In genomic region chr12:12338528-12339168, GRCh38 we compare ENCODE assay signal across 15 cellular contexts. TPM values are rescaled to one million over a fixed set of nuclear protein-coding genes. Genes with fewer than 3 reads are reported as not detected.
DNase-seq lines count a peak whose midpoint lies in the region; ATAC-seq and TF ChIP-seq lines count a peak whose summit lies in the region.
"Had no signal": no experiment of that assay in that cellular context is flagged by ENCODE, and none has a peak within 500 bp of the region (broad histone marks: within the 10 kb centered on the region; RNA-seq: fewer than 3 reads in every experiment).

No MANE protein-coding gene starts in this region.

- no peak overlapping the region for H3K4me3 ChIP-seq in RWPE2 (ENCODE audit: severe bottlenecking)
- H3K4me3 ChIP-seq in spleen: peak overlapping the region in 1 of 8 donors; percentile 37
- no peak overlapping the region for H3K4me3 ChIP-seq in right lobe of liver
- H3K4me3 ChIP-seq: GM12878, smooth muscle cell had no signal

- intact Hi-C loops in spleen (cut with DNase I; ENCODE audit: low total_unique reads) (no loop called here), right lobe of liver (cut with DNase I) (loop anchor here (10.0 kb wide), 2 partner anchors 254 to 264 kb away; partner anchors contain the start of gene BCL2L14 (in 1 of the 2))

- no peak for ATAC-seq in RWPE2 (ENCODE audit: low read depth)
- no peak for ATAC-seq in right lobe of liver
- ATAC-seq: activated T-cell treated with anti-CD3 and anti-CD28 coated beads, Interleukin-2, amount 50 U/mL, for 72 hours; GM12878 had no signal

- peaks cover 19% of the 10 kb centered on the region for H3K4me1 Mint-ChIP-seq in T-helper 2 cell treated with Interferon-gamma antibody and Interleukin-4, amounts not matched to agents 5 μg/mL and 100 μg/mL, for 36 hours (ENCODE audit: low read depth)

- TF ChIP-seq CTCF in RWPE2 (IDR thresholded peaks at IDR 0.05; ENCODE audit: poor library complexity, severe bottlenecking) (no peak), spleen (IDR thresholded peaks at IDR 0.05 in 8 of 11, conservative IDR thresholded peaks at IDR 0.05 in 3 of 11) (no peak), right lobe of liver (IDR thresholded peaks at IDR 0.05) (no peak)

- H3K36me3 Mint-ChIP-seq in T-helper 2 cell treated with Interferon-gamma antibody and Interleukin-4, amounts not matched to agents 5 μg/mL and 100 μg/mL, for 36 hours (ENCODE audit: low read depth): no peaks in the 10 kb centered on the region

- DNase-seq in T-helper 2 cell treated with Interferon-gamma antibody and Interleukin-4, amounts not matched to agents 5 μg/mL and 100 μg/mL, for 36 hours (ENCODE audit: low spot score): no peak
- no peak for DNase-seq in T-helper 2 cell
- DNase-seq in RWPE2 (ENCODE audit: low spot score): no peak
- DNase-seq in fibroblast of gingiva (ENCODE audit: low read depth): peak; percentile 31
- DNase-seq in spleen: peak; percentile 54
- no peak for DNase-seq in right lobe of liver
- no peak for DNase-seq in SHP77 treated with DMSO at 0.1 percent for 48 hours (lab: John Stamatoyannopoulos, UW)
- DNase-seq in NCI-H2029 (lab: John Stamatoyannopoulos, UW): no peak
- DNase-seq: ACHN; activated CD4-positive, CD25-positive, alpha-beta regulatory T cell treated with anti-CD3 and anti-CD28 coated beads, Interleukin-2, amount 50 U/mL, for 72 hours; activated T-cell treated with anti-CD3 and anti-CD28 coated beads, Interleukin-2, amount 50 U/mL, for 72 hours; caudate nucleus; NCI-H1436 had no signal

- H3K27me3 ChIP-seq in RWPE2 (ENCODE audit: insufficient read depth, poor library complexity, severe bottlenecking) (no peaks in the 10 kb centered on the region), spleen (replicated peaks in 1 of 7) (no peaks in the 10 kb centered on the region), right lobe of liver (no peaks in the 10 kb centered on the region)

- peaks cover 4% of the 10 kb centered on the region for H3K27me3 Mint-ChIP-seq in T-helper 2 cell treated with Interferon-gamma antibody and Interleukin-4, amounts not matched to agents 5 μg/mL and 100 μg/mL, for 36 hours (ENCODE audit: low read depth)

- H3K27ac ChIP-seq in RWPE2 (ENCODE audit: poor library complexity, severe bottlenecking) (peak overlapping the region; percentile 66), spleen (peak overlapping the region in 7 of 8 donors; percentile 27 to 86 (median 75)), right lobe of liver (peak overlapping the region in 1 of 3 donors; percentile 4)

- H3K4me3 Mint-ChIP-seq in T-helper 2 cell treated with Interferon-gamma antibody and Interleukin-4, amounts not matched to agents 5 μg/mL and 100 μg/mL, for 36 hours: peak overlapping the region; percentile 20
- H3K4me3 Mint-ChIP-seq: activated T-cell treated with anti-CD3 and anti-CD28 coated beads, Interleukin-2, amount 50 U/mL, for 72 hours had no signal

- 54 to 74% (median 57%) methylated on average over 8 of the region's 8 CpGs for WGBS in spleen, 5 donors
- 61% methylated on average over 6 of the region's 8 CpGs for WGBS in right lobe of liver (ENCODE audit: insufficient coverage, low coverage, low lambda C conversion rate, missing lambda C conversion rate)

- H3K9me3 ChIP-seq in RWPE2 (ENCODE audit: severe bottlenecking) (no peaks in the 10 kb centered on the region), spleen (no peaks in the 10 kb centered on the region), right lobe of liver (no peaks in the 10 kb centered on the region)

- H3K4me1 ChIP-seq in RWPE2 (ENCODE audit: insufficient read depth, poor library complexity, severe bottlenecking): peaks cover 12% of the 10 kb centered on the region
- H3K4me1 ChIP-seq in spleen: peaks cover 4 to 20% (median 8%) of the 10 kb centered on the region in 6 donors
- H3K4me1 ChIP-seq in right lobe of liver: peaks cover 0 to 23% (median 2%) of the 10 kb centered on the region in 4 donors

- H3K36me3 ChIP-seq in RWPE2 (ENCODE audit: low read depth): no peaks in the 10 kb centered on the region
- H3K36me3 ChIP-seq in spleen: peaks cover 0 to 51% (median 2%) of the 10 kb centered on the region in 6 donors
- H3K36me3 ChIP-seq in right lobe of liver: no peaks in the 10 kb centered on the region

- H3K27ac Mint-ChIP-seq in T-helper 2 cell treated with Interferon-gamma antibody and Interleukin-4, amounts not matched to agents 5 μg/mL and 100 μg/mL, for 36 hours: no peak overlapping the region
- H3K27ac Mint-ChIP-seq: activated T-cell treated with anti-CD3 and anti-CD28 coated beads, Interleukin-2, amount 50 U/mL, for 72 hours had no signal

- H3K9me3 Mint-ChIP-seq in T-helper 2 cell treated with Interferon-gamma antibody and Interleukin-4, amounts not matched to agents 5 μg/mL and 100 μg/mL, for 36 hours: no peaks in the 10 kb centered on the region
- H3K9me3 Mint-ChIP-seq: activated T-cell treated with anti-CD3 and anti-CD28 coated beads, Interleukin-2, amount 50 U/mL, for 72 hours had no signal

- TF ChIP-seq POLR2A in spleen (IDR thresholded peaks at IDR 0.05) (no peak), right lobe of liver (IDR thresholded peaks at IDR 0.05) (no peak)

RNA-seq across cellular contexts. Expression of gene MANSC1, which starts 11.4 kb away (rescaled TPM):
- total RNA-seq in spleen (10 to 100 TPM in 6 of 7 donors, 1 to 10 TPM in 1; 9.6 to 25.7 (median 17.9) TPM), right lobe of liver (10 to 100 TPM in 1 of 6 experiments, 1 to 10 TPM in 5; 8.1 to 13.8 (median 8.8) TPM)
- polyA plus RNA-seq in spleen: 1 to 10 TPM; 1.8 to 5.9 (median 2.6) TPM

RNA-seq across cellular contexts. Expression of gene BORCS5, which starts 18.2 kb away (rescaled TPM):
- total RNA-seq in spleen (10 to 100 TPM; 14.0 to 25.9 (median 18.6) TPM), right lobe of liver (10 to 100 TPM in 1 of 6 experiments, 1 to 10 TPM in 5; 6.0 to 11.1 (median 8.0) TPM)
- polyA plus RNA-seq in spleen: 1 to 10 TPM; 3.3 to 5.4 (median 3.6) TPM

Comparison
In these comparisons a context has a peak if more than half of its experiments do, and no peak if none do; other contexts are left out.
1. DNase-seq: peak in fibroblast of gingiva (single experiment) and spleen (single experiment); none in T-helper 2 cell treated with Interferon-gamma antibody and Interleukin-4, amounts not matched to agents 5 μg/mL and 100 μg/mL, for 36 hours (single experiment), T-helper 2 cell (0 of 5), RWPE2 (single experiment), right lobe of liver (0 of 3), SHP77 treated with DMSO at 0.1 percent for 48 hours (single experiment) and NCI-H2029 (single experiment).